In the genomic region with DNA sequence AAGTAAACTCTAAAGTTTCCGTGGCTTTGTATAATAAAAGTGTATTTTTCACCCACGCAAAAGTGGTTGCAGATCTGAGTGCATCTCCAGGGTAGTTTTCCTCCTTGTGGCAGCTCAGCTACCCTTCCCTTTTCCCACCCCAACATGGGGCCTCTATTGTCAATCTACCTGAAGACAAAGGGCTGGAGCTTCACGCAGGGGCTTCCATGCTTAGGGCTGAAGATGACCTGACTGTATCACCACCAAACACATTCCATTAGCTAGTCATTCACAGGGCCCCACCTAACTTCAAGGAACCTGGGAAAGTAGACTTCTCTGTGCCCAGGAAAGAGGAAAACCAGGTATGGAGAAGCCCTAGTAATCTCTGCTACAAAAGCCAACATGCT, we compare ENCODE assay signal across 29 cellular contexts. TPM values are rescaled to one million over a fixed set of nuclear protein-coding genes. Genes with fewer than 3 reads are reported as not detected.
DNase-seq lines count a peak whose midpoint lies in the region; ATAC-seq, FAIRE-seq and TF ChIP-seq lines count a peak whose summit lies in the region.
"Had no signal": no experiment of that assay in that cellular context is flagged by ENCODE, and none has a peak within 500 bp of the region (broad histone marks: within the 10 kb centered on the region; RNA-seq: fewer than 3 reads in every experiment).

No MANE protein-coding gene starts in this region.

- H3K9ac ChIP-seq in keratinocyte (ENCODE audit: control insufficient read depth, extremely low read depth, insufficient read depth, low read length): no peak overlapping the region

- H3K9me1 ChIP-seq in keratinocyte (ENCODE audit: control insufficient read depth, extremely low read depth, insufficient read depth, low read length): no peaks in the 10 kb centered on the region

- no peaks in the 10 kb centered on the region for H3K9me3 ChIP-seq in CD4-positive, CD25-positive, alpha-beta regulatory T cell (ENCODE audit: control insufficient read depth in 2 of 2, low read length in 2 of 2)
- H3K9me3 ChIP-seq in keratinocyte (ENCODE audit: control insufficient read depth, low read depth, low read length): no peaks in the 10 kb centered on the region
- H3K9me3 ChIP-seq in body of pancreas: no peaks in the 10 kb centered on the region
- H3K9me3 ChIP-seq: Caco-2, colonic mucosa, transverse colon had no signal

- H3K4me3 Mint-ChIP-seq in activated CD4-positive, alpha-beta memory T cell treated with anti-CD3 and anti-CD28 coated beads for 36 hours: no peak overlapping the region
- H3K4me3 Mint-ChIP-seq in activated CD4-positive, alpha-beta memory T cell treated with anti-CD3 and anti-CD28 coated beads, Interleukin-2, amount 10 ng/mL, durations not matched to agents 7 days and 5 days: no peak overlapping the region
- H3K4me3 Mint-ChIP-seq in CD4-positive, CD25-positive, alpha-beta regulatory T cell: no peak overlapping the region
- peak overlapping the region; percentile 76 for H3K4me3 Mint-ChIP-seq in activated T-helper 17 cell treated with anti-CD3 and anti-CD28 coated beads, Interleukin-2, amount 50 U/mL, for 72 hours
- H3K4me3 Mint-ChIP-seq in immature natural killer cell: no peak overlapping the region

- POLR2A ChIA-PET in activated CD4-positive, alpha-beta memory T cell treated with anti-CD3 and anti-CD28 coated beads for 36 hours (lab: Charles Lee): interaction anchor here (0.7 to 3.3 kb wide), 10 partner anchors 52 to 249 kb away, joined by 3 to 23 read pairs (median 5); a partner anchor contains a TSS
- POLR2A ChIA-PET in activated CD4-positive, alpha-beta memory T cell treated with anti-CD3 and anti-CD28 coated beads, Interleukin-2, amount 10 ng/mL, durations not matched to agents 7 days and 5 days (lab: Charles Lee): interaction anchor here (0.8 to 4.0 kb wide), 5 partner anchors 52 to 75 kb away, joined by 3 to 21 read pairs (median 5); no protein-coding TSS in a partner anchor

- WGBS in body of pancreas, 2 donors: 50 to 72% methylated on average over 3 of the region's 3 CpGs

- H3K36me3 Mint-ChIP-seq in activated CD4-positive, alpha-beta memory T cell treated with anti-CD3 and anti-CD28 coated beads for 36 hours: no peaks in the 10 kb centered on the region
- no peaks in the 10 kb centered on the region for H3K36me3 Mint-ChIP-seq in activated CD4-positive, alpha-beta memory T cell treated with anti-CD3 and anti-CD28 coated beads, Interleukin-2, amount 10 ng/mL, durations not matched to agents 7 days and 5 days (ENCODE audit: low read depth)
- H3K36me3 Mint-ChIP-seq in CD4-positive, CD25-positive, alpha-beta regulatory T cell: no peaks in the 10 kb centered on the region
- no peaks in the 10 kb centered on the region for H3K36me3 Mint-ChIP-seq in activated T-helper 17 cell treated with anti-CD3 and anti-CD28 coated beads, Interleukin-2, amount 50 U/mL, for 72 hours (ENCODE audit: low read depth)
- no peaks in the 10 kb centered on the region for H3K36me3 Mint-ChIP-seq in immature natural killer cell

- no peaks in the 10 kb centered on the region for H3K79me2 ChIP-seq in keratinocyte (ENCODE audit: control insufficient read depth, insufficient read depth, low read length)
- H3K79me2 ChIP-seq: hepatocyte had no signal

- dilution Hi-C loops in keratinocyte (cut with MboI; ENCODE audit: extremely low pct_ligation_motif_present, low sequenced_read_pairs): no loop called here

- H3K27ac ChIP-seq in CD4-positive, CD25-positive, alpha-beta regulatory T cell (ENCODE audit: insufficient read depth, low read length, poor library complexity, severe bottlenecking): no peak overlapping the region
- H3K27ac ChIP-seq in keratinocyte (ENCODE audit: control insufficient read depth, insufficient read depth, low read length) (peak overlapping the region; percentile 37), body of pancreas (no peak overlapping the region)
- H3K27ac ChIP-seq: colonic mucosa, hepatocyte, transverse colon had no signal

- H3K27me3 Mint-ChIP-seq in activated CD4-positive, alpha-beta memory T cell treated with anti-CD3 and anti-CD28 coated beads for 36 hours: no peaks in the 10 kb centered on the region
- H3K27me3 Mint-ChIP-seq in activated CD4-positive, alpha-beta memory T cell treated with anti-CD3 and anti-CD28 coated beads, Interleukin-2, amount 10 ng/mL, durations not matched to agents 7 days and 5 days: peaks cover 5% of the 10 kb centered on the region
- no peaks in the 10 kb centered on the region for H3K27me3 Mint-ChIP-seq in CD4-positive, CD25-positive, alpha-beta regulatory T cell
- no peaks in the 10 kb centered on the region for H3K27me3 Mint-ChIP-seq in activated T-helper 17 cell treated with anti-CD3 and anti-CD28 coated beads, Interleukin-2, amount 50 U/mL, for 72 hours
- peaks cover 2 to 5% (median 2%) of the 10 kb centered on the region in 3 donors for H3K27me3 Mint-ChIP-seq in immature natural killer cell (ENCODE audit: low read depth in 3 of 3)

- H3K9me3 Mint-ChIP-seq in activated CD4-positive, alpha-beta memory T cell treated with anti-CD3 and anti-CD28 coated beads for 36 hours: no peaks in the 10 kb centered on the region
- H3K9me3 Mint-ChIP-seq in activated CD4-positive, alpha-beta memory T cell treated with anti-CD3 and anti-CD28 coated beads, Interleukin-2, amount 10 ng/mL, durations not matched to agents 7 days and 5 days: no peaks in the 10 kb centered on the region
- no peaks in the 10 kb centered on the region for H3K9me3 Mint-ChIP-seq in CD4-positive, CD25-positive, alpha-beta regulatory T cell
- H3K9me3 Mint-ChIP-seq in activated T-helper 17 cell treated with anti-CD3 and anti-CD28 coated beads, Interleukin-2, amount 50 U/mL, for 72 hours: no peaks in the 10 kb centered on the region
- no peaks in the 10 kb centered on the region for H3K9me3 Mint-ChIP-seq in immature natural killer cell
- H3K9me3 Mint-ChIP-seq: activated T-cell treated with anti-CD3 and anti-CD28 coated beads, Interleukin-2, amount 50 U/mL, for 4 hours had no signal

- H3K4me3 ChIP-seq in CD4-positive, CD25-positive, alpha-beta regulatory T cell (ENCODE audit: low read depth, low read length): no peak overlapping the region
- H3K4me3 ChIP-seq in keratinocyte (ENCODE audit: control insufficient read depth in 2 of 3, extremely low read depth in 1 of 3, insufficient read depth in 2 of 3, low read depth in 1 of 3, low read length in 3 of 3): no peak overlapping the region
- no peak overlapping the region for H3K4me3 ChIP-seq in body of pancreas
- H3K4me3 ChIP-seq: colonic mucosa, hepatocyte, K562, transverse colon had no signal

- CTCF ChIA-PET in activated CD4-positive, alpha-beta memory T cell treated with anti-CD3 and anti-CD28 coated beads for 36 hours (lab: Charles Lee): interaction anchor here (1.0 to 2.0 kb wide), 8 partner anchors 25 to 109 kb away, joined by 4 to 15 read pairs (median 6); a partner anchor contains a TSS
- CTCF ChIA-PET in activated CD4-positive, alpha-beta memory T cell treated with anti-CD3 and anti-CD28 coated beads, Interleukin-2, amount 10 ng/mL, durations not matched to agents 7 days and 5 days (lab: Charles Lee): interaction anchor here (2.3 kb wide), 1 partner anchor 109 kb away, joined by 11 read pairs; no protein-coding TSS in a partner anchor

- no peak for TF ChIP-seq POLR2A in body of pancreas (IDR thresholded peaks at IDR 0.05)

- no peak for FAIRE-seq in keratinocyte (lab: Jason Lieb, UNC)
- FAIRE-seq: frontal cortex, K562 had no signal

- H2AFZ ChIP-seq in keratinocyte (ENCODE audit: control insufficient read depth, low read length): peak overlapping the region; percentile 33
- H2AFZ ChIP-seq: hepatocyte had no signal

- H3K27me3 ChIP-seq in CD4-positive, CD25-positive, alpha-beta regulatory T cell (ENCODE audit: control insufficient read depth, insufficient read depth, low read length): no peaks in the 10 kb centered on the region
- no peaks in the 10 kb centered on the region for H3K27me3 ChIP-seq in keratinocyte (ENCODE audit: control insufficient read depth, extremely low read depth, insufficient read depth, low read length)
- H3K27me3 ChIP-seq in body of pancreas: no peaks in the 10 kb centered on the region
- H3K27me3 ChIP-seq: colonic mucosa, hepatocyte had no signal

- intact Hi-C loops in activated CD4-positive, alpha-beta memory T cell treated with anti-CD3 and anti-CD28 coated beads for 36 hours (cut with micrococcal nuclease): loop anchor here (1.0 to 5.0 kb wide), 4 partner anchors 36 to 98 kb away; no protein-coding TSS in a partner anchor
- intact Hi-C loops in body of pancreas (cut with DNase I): no loop called here

- peaks cover 36% of the 10 kb centered on the region for H3K4me1 Mint-ChIP-seq in activated CD4-positive, alpha-beta memory T cell treated with anti-CD3 and anti-CD28 coated beads for 36 hours (ENCODE audit: low read depth)
- peaks cover 43% of the 10 kb centered on the region for H3K4me1 Mint-ChIP-seq in activated CD4-positive, alpha-beta memory T cell treated with anti-CD3 and anti-CD28 coated beads, Interleukin-2, amount 10 ng/mL, durations not matched to agents 7 days and 5 days
- H3K4me1 Mint-ChIP-seq in CD4-positive, CD25-positive, alpha-beta regulatory T cell: peaks cover 26 to 42% (median 34%) of the 10 kb centered on the region in 4 donors
- peaks cover 16% of the 10 kb centered on the region for H3K4me1 Mint-ChIP-seq in activated T-helper 17 cell treated with anti-CD3 and anti-CD28 coated beads, Interleukin-2, amount 50 U/mL, for 72 hours
- peaks cover 22 to 26% of the 10 kb centered on the region in 2 donors for H3K4me1 Mint-ChIP-seq in immature natural killer cell

- H3K27ac Mint-ChIP-seq in activated CD4-positive, alpha-beta memory T cell treated with anti-CD3 and anti-CD28 coated beads for 36 hours: peak overlapping the region; percentile 9
- no peak overlapping the region for H3K27ac Mint-ChIP-seq in activated CD4-positive, alpha-beta memory T cell treated with anti-CD3 and anti-CD28 coated beads, Interleukin-2, amount 10 ng/mL, durations not matched to agents 7 days and 5 days
- peak overlapping the region; percentile 55 to 82 (median 72) for H3K27ac Mint-ChIP-seq in CD4-positive, CD25-positive, alpha-beta regulatory T cell
- peak overlapping the region; percentile 81 for H3K27ac Mint-ChIP-seq in activated T-helper 17 cell treated with anti-CD3 and anti-CD28 coated beads, Interleukin-2, amount 50 U/mL, for 72 hours
- H3K27ac Mint-ChIP-seq in immature natural killer cell: no peak overlapping the region

- H3K4me1 ChIP-seq in CD4-positive, CD25-positive, alpha-beta regulatory T cell (ENCODE audit: control insufficient read depth, insufficient read depth, low read length, poor library complexity, severe bottlenecking): peaks cover 20% of the 10 kb centered on the region
- H3K4me1 ChIP-seq in keratinocyte (ENCODE audit: control insufficient read depth, extremely low read depth, insufficient read depth, low read length) (peaks cover 16% of the 10 kb centered on the region), body of pancreas (no peaks in the 10 kb centered on the region)
- H3K4me1 ChIP-seq: Caco-2, colonic mucosa, transverse colon had no signal

- no peaks in the 10 kb centered on the region for H4K20me1 ChIP-seq in keratinocyte (ENCODE audit: control insufficient read depth, extremely low read depth, insufficient read depth, low read length)

- TF ChIP-seq CTCF in keratinocyte (optimal IDR thresholded peaks at IDR 0.05 in 1 of 3, IDR thresholded peaks at IDR 0.05 in 1 of 3, conservative IDR thresholded peaks at IDR 0.05 in 1 of 3; ENCODE audit: extremely low read depth in 1 of 3, insufficient read depth in 2 of 3, low read length in 3 of 3): no peak
- no peak for TF ChIP-seq CTCF in body of pancreas (IDR thresholded peaks at IDR 0.05)

- H3K4me2 ChIP-seq in keratinocyte (ENCODE audit: control insufficient read depth, extremely low read depth, insufficient read depth, low read depth, low read length): peak overlapping the region; percentile 61
- H3K4me2 ChIP-seq: hepatocyte had no signal

- H3K36me3 ChIP-seq in CD4-positive, CD25-positive, alpha-beta regulatory T cell (ENCODE audit: control insufficient read depth, insufficient read depth, low read length): no peaks in the 10 kb centered on the region
- H3K36me3 ChIP-seq in keratinocyte (ENCODE audit: control insufficient read depth in 2 of 2, extremely low read depth in 1 of 2, insufficient read depth in 2 of 2, low read length in 2 of 2): no peaks in the 10 kb centered on the region
- no peaks in the 10 kb centered on the region for H3K36me3 ChIP-seq in body of pancreas (replicated peaks in 1 of 2; ENCODE audit: insufficient read depth in 1 of 2, low read depth in 2 of 2)
- H3K36me3 ChIP-seq: colonic mucosa, transverse colon had no signal

- no peak for ATAC-seq in CD4-positive, CD25-positive, alpha-beta regulatory T cell (ENCODE audit: low read depth in 2 of 2)
- no peak for ATAC-seq in activated T-helper 17 cell treated with anti-CD3 and anti-CD28 coated beads, Interleukin-2, amount 50 U/mL, for 72 hours (replicated peaks)
- ATAC-seq in body of pancreas: no peak
- ATAC-seq: Panc1 had no signal

- DNase-seq in activated CD4-positive, alpha-beta memory T cell treated with anti-CD3 and anti-CD28 coated beads for 36 hours: no peak
- no peak for DNase-seq in activated CD4-positive, alpha-beta memory T cell treated with anti-CD3 and anti-CD28 coated beads, Interleukin-2, amount 10 ng/mL, durations not matched to agents 7 days and 5 days
- no peak for DNase-seq in CD4-positive, CD25-positive, alpha-beta regulatory T cell
- no peak for DNase-seq in keratinocyte (ENCODE audit: low read depth, low spot score)
- no peak for DNase-seq in NCI-H187 treated with DMSO at 0.1 percent for 48 hours (lab: John Stamatoyannopoulos, UW)
- DNase-seq in body of pancreas: no peak
- no peak for DNase-seq in immature natural killer cell
- DNase-seq: activated naive CD4-positive, alpha-beta T cell treated with Interleukin-2 at 50 U/mL for 16 hours; activated T-cell treated with anti-CD3 and anti-CD28 coated beads, Interleukin-2, amount 50 U/mL, for 4 hours; AML-193; amygdala; Caco-2; colonic mucosa; DMS79 treated with DMSO at 0.1 percent for 48 hours; GF-D8; HCEC 1CT; mesendoderm; NCI-H1092 treated with DMSO at 0.1 percent for 48 hours; NCI-H1930; NCI-H524 treated with DMSO at 0.1 percent for 48 hours; SHP77 treated with DMSO at 0.1 percent for 48 hours; transverse colon had no signal

RNA-seq across cellular contexts. Expression of a gene that starts 57.0 kb away (rescaled TPM):
- 100 to 1,000 TPM; 255 to 261 TPM for total RNA-seq in activated CD4-positive, alpha-beta memory T cell treated with anti-CD3 and anti-CD28 coated beads for 36 hours
- total RNA-seq in activated CD4-positive, alpha-beta memory T cell treated with anti-CD3 and anti-CD28 coated beads, Interleukin-2, amount 10 ng/mL, durations not matched to agents 7 days and 5 days: 100 to 1,000 TPM; 389 to 401 TPM
- total RNA-seq in CD4-positive, CD25-positive, alpha-beta regulatory T cell: 206 TPM
- polyA plus RNA-seq in CD4-positive, CD25-positive, alpha-beta regulatory T cell: 10 to 100 TPM; 51.8 to 67.1 (median 62.9) TPM
- 100 to 1,000 TPM; 378 to 404 TPM for total RNA-seq in activated T-helper 17 cell treated with anti-CD3 and anti-CD28 coated beads, Interleukin-2, amount 50 U/mL, for 72 hours
- polyA plus RNA-seq in keratinocyte (310 to 574 TPM (median 324 TPM) in 3 replicates), immature natural killer cell (10 to 100 TPM; 47.5 to 83.3 (median 71.4) TPM)
- polyA plus RNA-seq in keratinocyte (2011; ENCODE audit: low read depth): 74.2 TPM
- polyA plus RNA-seq in keratinocyte (2011; cell fraction: cytosol; rRNA removed): 295 and 360 TPM in 2 replicates
- 465 and 473 TPM in 2 replicates for polyA plus RNA-seq in keratinocyte (2011; cell fraction: nucleus; rRNA removed)
- 120 and 269 TPM in 2 replicates for polyA plus RNA-seq in keratinocyte (2012; ENCODE audit: low replicate concordance)
- 1,197 to 1,430 TPM (median 1,326 TPM) in 3 replicates for polyA minus RNA-seq in keratinocyte
- 872 TPM for polyA minus RNA-seq in keratinocyte (2011; cell fraction: cytosol; rRNA and poly(A)+ RNA removed)
- polyA minus RNA-seq in keratinocyte (2011; cell fraction: nucleus; rRNA and poly(A)+ RNA removed): 589 and 1,049 TPM in 2 replicates
- total RNA-seq in body of pancreas: 10 to 100 TPM; 32.2 to 88.7 TPM
- total RNA-seq: A172, M059J had no signal

Comparison
In these comparisons a context has a peak if more than half of its experiments do, and no peak if none do; other contexts are left out.
1. H3K27ac Mint-ChIP-seq: peak in activated CD4-positive, alpha-beta memory T cell treated with anti-CD3 and anti-CD28 coated beads for 36 hours (single experiment), CD4-positive, CD25-positive, alpha-beta regulatory T cell (3 of 3) and activated T-helper 17 cell treated with anti-CD3 and anti-CD28 coated beads, Interleukin-2, amount 50 U/mL, for 72 hours (single experiment); none in activated CD4-positive, alpha-beta memory T cell treated with anti-CD3 and anti-CD28 coated beads, Interleukin-2, amount 10 ng/mL, durations not matched to agents 7 days and 5 days (single experiment) and immature natural killer cell (0 of 6).